In the genomic region with DNA sequence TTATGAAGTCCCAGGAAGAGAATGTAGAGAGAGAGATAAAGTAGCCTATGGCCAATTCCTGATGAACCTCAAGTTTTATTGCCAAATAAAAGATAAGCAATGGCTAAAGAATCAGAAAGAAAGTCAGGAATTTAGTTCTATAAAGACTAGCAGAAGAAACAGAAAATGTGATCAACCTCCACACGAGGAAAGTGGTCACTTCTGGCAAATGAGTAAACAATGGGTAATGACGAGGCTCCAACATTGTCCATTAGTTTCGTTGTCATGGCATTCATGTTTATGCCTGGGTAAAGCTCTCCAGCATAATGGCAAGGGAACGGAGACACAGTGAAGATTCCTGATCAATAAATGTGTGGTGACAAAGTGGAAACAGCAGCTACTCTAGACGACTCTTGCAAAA, we compare ENCODE assay signal across 19 cellular contexts.
"Had no signal": no experiment of that assay in that cellular context is flagged by ENCODE, and none has a peak within 500 bp of the region (broad histone marks: within the 10 kb centered on the region; RNA-seq: fewer than 3 reads in every experiment).

No MANE protein-coding gene starts in this region.

- FAIRE-seq: islet of Langerhans had no signal

- DNase-seq: dorsolateral prefrontal cortex; effector CD8-positive, alpha-beta T cell; gastrocnemius medialis; heart right ventricle; hypothalamus; kidney glomerular epithelial cell; mammary epithelial cell; mucosa of descending colon; naive thymus-derived CD8-positive, alpha-beta T cell; posterior cingulate gyrus; sigmoid colon; stimulated activated CD4-positive, alpha-beta T cell treated with anti-CD3 and anti-CD28 coated beads, Interleukin-2, amount 100 ng/mL, for 24 hours; stimulated activated CD4-positive, alpha-beta T cell treated with anti-CD3 and anti-CD28 coated beads, Interleukin-4, amount 100 ng/mL, for 4 hours; stimulated activated naive B cell treated with anti-CD40 and anti-IgM and Interleukin-4, amounts not matched to agents 10 μg/mL and 1 μg/mL and 100 μg/mL, for 72 hours; stimulated activated naive CD8-positive, alpha-beta T cell treated with anti-CD3 and anti-CD28 coated beads, Interleukin-15, amount 100 ng/mL, for 72 hours; testis; upper lobe of right lung had no signal

- ATAC-seq: esophagus mucosa; gastrocnemius medialis; heart right ventricle; mucosa of descending colon; naive thymus-derived CD8-positive, alpha-beta T cell; stimulated activated naive B cell treated with anti-CD40 and anti-IgM and Interleukin-4, amounts not matched to agents 10 μg/mL and 1 μg/mL and 100 μg/mL, for 72 hours; stimulated activated naive CD8-positive, alpha-beta T cell treated with anti-CD3 and anti-CD28 coated beads, Interleukin-15, amount 100 ng/mL, for 72 hours; upper lobe of right lung had no signal
